In genomic region chr5:77621440-77621839, GRCh38 we compare ENCODE assay signal across 1 cellular context.
TF ChIP-seq lines count a peak whose summit lies in the region.

No MANE protein-coding gene starts in this region.

TF ChIP-seq in HepG2, 621 proteins besides CTCF, POLR2A, EP300 and RAD21 (continued from another document):
- TF ChIP-seq, protein P1, sequence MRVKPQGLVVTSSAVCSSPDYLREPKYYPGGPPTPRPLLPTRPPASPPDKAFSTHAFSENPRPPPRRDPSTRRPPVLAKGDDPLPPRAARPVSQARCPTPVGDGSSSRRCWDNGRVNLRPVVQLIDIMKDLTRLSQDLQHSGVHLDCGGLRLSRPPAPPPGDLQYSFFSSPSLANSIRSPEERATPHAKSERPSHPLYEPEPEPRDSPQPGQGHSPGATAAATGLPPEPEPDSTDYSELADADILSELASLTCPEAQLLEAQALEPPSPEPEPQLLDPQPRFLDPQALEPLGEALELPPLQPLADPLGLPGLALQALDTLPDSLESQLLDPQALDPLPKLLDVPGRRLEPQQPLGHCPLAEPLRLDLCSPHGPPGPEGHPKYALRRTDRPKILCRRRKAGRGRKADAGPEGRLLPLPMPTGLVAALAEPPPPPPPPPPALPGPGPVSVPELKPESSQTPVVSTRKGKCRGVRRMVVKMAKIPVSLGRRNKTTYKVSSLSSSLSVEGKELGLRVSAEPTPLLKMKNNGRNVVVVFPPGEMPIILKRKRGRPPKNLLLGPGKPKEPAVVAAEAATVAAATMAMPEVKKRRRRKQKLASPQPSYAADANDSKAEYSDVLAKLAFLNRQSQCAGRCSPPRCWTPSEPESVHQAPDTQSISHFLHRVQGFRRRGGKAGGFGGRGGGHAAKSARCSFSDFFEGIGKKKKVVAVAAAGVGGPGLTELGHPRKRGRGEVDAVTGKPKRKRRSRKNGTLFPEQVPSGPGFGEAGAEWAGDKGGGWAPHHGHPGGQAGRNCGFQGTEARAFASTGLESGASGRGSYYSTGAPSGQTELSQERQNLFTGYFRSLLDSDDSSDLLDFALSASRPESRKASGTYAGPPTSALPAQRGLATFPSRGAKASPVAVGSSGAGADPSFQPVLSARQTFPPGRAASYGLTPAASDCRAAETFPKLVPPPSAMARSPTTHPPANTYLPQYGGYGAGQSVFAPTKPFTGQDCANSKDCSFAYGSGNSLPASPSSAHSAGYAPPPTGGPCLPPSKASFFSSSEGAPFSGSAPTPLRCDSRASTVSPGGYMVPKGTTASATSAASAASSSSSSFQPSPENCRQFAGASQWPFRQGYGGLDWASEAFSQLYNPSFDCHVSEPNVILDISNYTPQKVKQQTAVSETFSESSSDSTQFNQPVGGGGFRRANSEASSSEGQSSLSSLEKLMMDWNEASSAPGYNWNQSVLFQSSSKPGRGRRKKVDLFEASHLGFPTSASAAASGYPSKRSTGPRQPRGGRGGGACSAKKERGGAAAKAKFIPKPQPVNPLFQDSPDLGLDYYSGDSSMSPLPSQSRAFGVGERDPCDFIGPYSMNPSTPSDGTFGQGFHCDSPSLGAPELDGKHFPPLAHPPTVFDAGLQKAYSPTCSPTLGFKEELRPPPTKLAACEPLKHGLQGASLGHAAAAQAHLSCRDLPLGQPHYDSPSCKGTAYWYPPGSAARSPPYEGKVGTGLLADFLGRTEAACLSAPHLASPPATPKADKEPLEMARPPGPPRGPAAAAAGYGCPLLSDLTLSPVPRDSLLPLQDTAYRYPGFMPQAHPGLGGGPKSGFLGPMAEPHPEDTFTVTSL (CRISPR knock-in tag; IDR thresholded peaks at IDR 0.05; ENCODE audit: borderline replicate concordance): no peak
- TF ChIP-seq MBNL3 (CRISPR knock-in tag; conservative IDR thresholded peaks at IDR 0.05) (no peak), ZNF12 (CRISPR knock-in tag; IDR thresholded peaks at IDR 0.05) (no peak)
